ENCODE assay signal across 23 cellular contexts in the genomic region with DNA sequence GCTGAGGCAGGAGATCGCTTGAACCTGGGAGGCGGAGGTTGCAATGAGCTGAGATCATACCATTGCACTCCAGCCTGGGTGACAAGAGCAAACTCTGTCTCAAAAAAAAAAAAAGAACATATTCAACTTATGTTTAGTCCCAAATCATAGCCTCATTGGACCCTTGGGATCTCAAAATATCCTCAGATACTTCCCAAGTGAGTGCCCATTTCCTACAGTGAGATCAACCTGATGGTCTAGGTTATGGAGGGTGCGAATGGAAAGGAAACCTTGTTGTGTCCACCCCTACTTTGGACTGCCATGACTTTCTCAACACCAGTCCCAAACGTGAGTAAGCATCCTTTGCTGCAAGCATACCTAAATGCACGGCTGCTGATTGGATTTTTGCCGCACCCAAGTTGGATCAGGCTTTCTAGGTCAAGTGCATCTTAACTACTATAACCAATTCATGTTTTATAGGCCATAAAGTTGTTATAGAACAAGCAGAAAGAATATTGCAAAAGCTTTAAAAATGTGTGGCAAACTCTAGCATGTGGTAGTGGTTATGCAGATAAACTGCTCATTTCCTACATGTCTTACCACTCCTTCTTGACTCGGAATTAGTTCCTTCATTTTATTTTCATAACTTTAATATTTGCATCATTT.
"Had no signal": no experiment of that assay in that cellular context is flagged by ENCODE, and none has a peak within 500 bp of the region (broad histone marks: within the 10 kb centered on the region; RNA-seq: fewer than 3 reads in every experiment).

No MANE protein-coding gene starts in this region.

- H3K4me3 ChIP-seq: adrenal gland, ascending aorta, gastrocnemius medialis, stomach, suprapubic skin, tibial nerve had no signal

- H3K9me3 Mint-ChIP-seq: activated naive CD4-positive, alpha-beta T cell treated with anti-CD3 and anti-CD28 coated beads, Interleukin-2, amount 50 U/mL, for 72 hours; activated T-cell treated with anti-CD3 and anti-CD28 coated beads, Interleukin-2, amount 50 U/mL, for 24 hours; activated T-helper 17 cell treated with anti-CD3 and anti-CD28 coated beads, Interleukin-2, amount 50 U/mL, for 72 hours; memory B cell; naive B cell; stimulated activated memory B cell treated with anti-CD40 and anti-IgM and Interleukin-4, amounts not matched to agents 10 μg/mL and 1 μg/mL and 100 μg/mL, for 72 hours had no signal

- H3K4me1 Mint-ChIP-seq: activated T-helper 17 cell treated with anti-CD3 and anti-CD28 coated beads, Interleukin-2, amount 50 U/mL, for 72 hours; WTC11 had no signal

- DNase-seq: activated T-cell treated with anti-CD3 and anti-CD28 coated beads, Interleukin-2, amount 50 U/mL, for 24 hours; adrenal gland; brain microvascular endothelial cell; caudate nucleus; effector memory CD4-positive, alpha-beta T cell; gastrocnemius medialis; hypothalamus; naive B cell; nucleus accumbens; small intestine; stimulated activated CD4-positive, alpha-beta T cell treated with anti-CD3 and anti-CD28 coated beads, Interleukin-2, amount 100 ng/mL, for 24 hours; stomach; T1000 had no signal

- H3K36me3 Mint-ChIP-seq: activated naive CD4-positive, alpha-beta T cell treated with anti-CD3 and anti-CD28 coated beads, Interleukin-2, amount 50 U/mL, for 72 hours; WTC11 had no signal

- H3K4me3 Mint-ChIP-seq: activated T-cell treated with anti-CD3 and anti-CD28 coated beads, Interleukin-2, amount 50 U/mL, for 24 hours; activated T-helper 17 cell treated with anti-CD3 and anti-CD28 coated beads, Interleukin-2, amount 50 U/mL, for 72 hours; memory B cell; naive B cell; stimulated activated memory B cell treated with anti-CD40 and anti-IgM and Interleukin-4, amounts not matched to agents 10 μg/mL and 1 μg/mL and 100 μg/mL, for 72 hours; WTC11 had no signal

- H3K27me3 Mint-ChIP-seq: activated T-cell treated with anti-CD3 and anti-CD28 coated beads, Interleukin-2, amount 50 U/mL, for 24 hours; activated T-helper 17 cell treated with anti-CD3 and anti-CD28 coated beads, Interleukin-2, amount 50 U/mL, for 72 hours; memory B cell; naive B cell; stimulated activated memory B cell treated with anti-CD40 and anti-IgM and Interleukin-4, amounts not matched to agents 10 μg/mL and 1 μg/mL and 100 μg/mL, for 72 hours had no signal

- ATAC-seq: activated naive CD4-positive, alpha-beta T cell treated with anti-CD3 and anti-CD28 coated beads, Interleukin-2, amount 50 U/mL, for 72 hours; activated T-helper 17 cell treated with anti-CD3 and anti-CD28 coated beads, Interleukin-2, amount 50 U/mL, for 72 hours; esophagus mucosa; gastrocnemius medialis; sciatic nerve; stimulated activated memory B cell treated with anti-CD40 and anti-IgM and Interleukin-4, amounts not matched to agents 10 μg/mL and 1 μg/mL and 100 μg/mL, for 72 hours; WTC11 had no signal

- H3K27ac Mint-ChIP-seq: activated naive CD4-positive, alpha-beta T cell treated with anti-CD3 and anti-CD28 coated beads, Interleukin-2, amount 50 U/mL, for 72 hours; activated T-cell treated with anti-CD3 and anti-CD28 coated beads, Interleukin-2, amount 50 U/mL, for 24 hours; activated T-helper 17 cell treated with anti-CD3 and anti-CD28 coated beads, Interleukin-2, amount 50 U/mL, for 72 hours; WTC11 had no signal
